28 cellular contexts compared by ENCODE assay signal in genomic region chr14:93146119-93146518, GRCh38. TPM values are rescaled to one million over a fixed set of nuclear protein-coding genes. Genes with fewer than 3 reads are reported as not detected.
DNase-seq lines count a peak whose midpoint lies in the region; ATAC-seq and TF ChIP-seq lines count a peak whose summit lies in the region.
"Had no signal": no experiment of that assay in that cellular context is flagged by ENCODE, and none has a peak within 500 bp of the region (broad histone marks: within the 10 kb centered on the region; RNA-seq: fewer than 3 reads in every experiment).

No MANE protein-coding gene starts in this region.

- H3K36me3 ChIP-seq in hepatocyte (replicated peaks; ENCODE audit: insufficient read depth, low read depth) (no peaks in the 10 kb centered on the region), spleen (no peaks in the 10 kb centered on the region)
- H3K36me3 ChIP-seq: BE2C, gastrocnemius medialis had no signal

- H3K4me1 ChIP-seq in hepatocyte (ENCODE audit: insufficient read depth) (peaks cover 9% of the 10 kb centered on the region), spleen (peaks cover 3 to 14% (median 11%) of the 10 kb centered on the region in 6 donors)
- H3K4me1 ChIP-seq: gastrocnemius medialis had no signal

- H3K9me2 ChIP-seq in hepatocyte (replicated peaks; ENCODE audit: insufficient read depth), result no peaks in the 10 kb centered on the region

- H3K36me3 Mint-ChIP-seq in activated T-cell treated with anti-CD3 and anti-CD28 coated beads, Interleukin-2, amount 50 U/mL, for 4 hours (ENCODE audit: insufficient read depth), result no peaks in the 10 kb centered on the region
- H3K36me3 Mint-ChIP-seq: mesothelial cell of epicardium; naive thymus-derived CD4-positive, alpha-beta T cell had no signal

- no peak overlapping the region for H3K4me2 ChIP-seq in hepatocyte

- no peak for TF ChIP-seq POLR2A in spleen (IDR thresholded peaks at IDR 0.05)

- no peaks in the 10 kb centered on the region for H3K9me3 ChIP-seq in hepatocyte (ENCODE audit: low read depth)
- no peaks in the 10 kb centered on the region for H3K9me3 ChIP-seq in spleen
- H3K9me3 ChIP-seq: BE2C, gastrocnemius medialis had no signal

- 54% methylated on average over 9 of the region's 9 CpGs for WGBS in hepatocyte (ENCODE audit: low lambda C conversion rate, missing lambda C conversion rate)
- WGBS in spleen, 5 donors, result 75 to 88% (median 79%) methylated on average over 9 of the region's 9 CpGs

- peak; percentile 30 to 64 for ATAC-seq in activated T-cell treated with anti-CD3 and anti-CD28 coated beads, Interleukin-2, amount 50 U/mL, for 4 hours
- ATAC-seq in GM18907 (IDR thresholded peaks at IDR 0.05; ENCODE audit: unreplicated experiment), result peak; percentile 86
- peak; percentile 55 for ATAC-seq in HG02885 (IDR thresholded peaks at IDR 0.05; ENCODE audit: poor library complexity, unreplicated experiment)
- ATAC-seq: gastrocnemius medialis; naive thymus-derived CD4-positive, alpha-beta T cell; SK-N-SH treated with all-trans-retinoic acid at 6 μM for 48 hours had no signal

- intact Hi-C loops in spleen (cut with DNase I; ENCODE audit: low total_unique reads), result no loop called here

- H3K4me3 ChIP-seq in hepatocyte (no peak overlapping the region), spleen (no peak overlapping the region)
- H3K4me3 ChIP-seq: gastrocnemius medialis had no signal

- no peaks in the 10 kb centered on the region for H3K4me1 Mint-ChIP-seq in activated T-cell treated with anti-CD3 and anti-CD28 coated beads, Interleukin-2, amount 50 U/mL, for 4 hours (ENCODE audit: low read depth)

- H3K4me3 Mint-ChIP-seq in activated T-cell treated with anti-CD3 and anti-CD28 coated beads, Interleukin-2, amount 50 U/mL, for 4 hours, result no peak overlapping the region
- H3K4me3 Mint-ChIP-seq: H9; mesothelial cell of epicardium; naive thymus-derived CD4-positive, alpha-beta T cell had no signal

- DNase-seq in activated T-cell treated with anti-CD3 and anti-CD28 coated beads, Interleukin-2, amount 50 U/mL, for 4 hours, result no peak
- no peak for DNase-seq in activated T-cell treated with anti-CD3 and anti-CD28 coated beads, Interleukin-2, amount 50 U/mL, for 1 hour
- no peak for DNase-seq in hepatocyte (ENCODE audit: low spot score)
- DNase-seq in NCI-H146 (lab: John Stamatoyannopoulos, UW), result no peak
- no peak for DNase-seq in NCI-H774 (lab: John Stamatoyannopoulos, UW)
- no peak for DNase-seq in spleen
- DNase-seq: activated CD4-positive, alpha-beta T cell treated with anti-CD3 and anti-CD28 coated beads, Interleukin-2, amount 50 U/mL, for 1 hour; activated naive CD4-positive, alpha-beta T cell treated with anti-CD3 and anti-CD28 coated beads, Interleukin-2, amount 50 U/mL, for 16 hours; anterior cingulate cortex; BE2C; cortex of kidney; gastrocnemius medialis; GDM1; H9; hypothalamus; IMR-90; naive thymus-derived CD4-positive, alpha-beta T cell; NCI-H1092 treated with DMSO at 0.1 percent for 48 hours; NCI-H1930; NCI-H2227 treated with DMSO at 0.1 percent for 48 hours; NCI-H748 treated with DMSO at 0.1 percent for 48 hours; retina; stimulated activated CD4-positive, alpha-beta T cell treated with anti-CD3 and anti-CD28 coated beads, Interleukin-2, amount 100 ng/mL, for 48 hours; stimulated activated naive CD4-positive, alpha-beta T cell had no signal

- H3K79me2 ChIP-seq in hepatocyte, result no peaks in the 10 kb centered on the region

- H3K27me3 ChIP-seq in hepatocyte, result no peaks in the 10 kb centered on the region
- no peaks in the 10 kb centered on the region for H3K27me3 ChIP-seq in spleen (replicated peaks in 1 of 7)
- H3K27me3 ChIP-seq: BE2C, gastrocnemius medialis had no signal

- H3K27ac ChIP-seq in hepatocyte, result peak overlapping the region; percentile 28
- H3K27ac ChIP-seq in spleen, result no peak overlapping the region
- H3K27ac ChIP-seq: gastrocnemius medialis had no signal

- no peaks in the 10 kb centered on the region for H3K9me3 Mint-ChIP-seq in activated T-cell treated with anti-CD3 and anti-CD28 coated beads, Interleukin-2, amount 50 U/mL, for 4 hours
- H3K9me3 Mint-ChIP-seq: H9; mesothelial cell of epicardium; naive thymus-derived CD4-positive, alpha-beta T cell had no signal

- TF ChIP-seq CTCF in hepatocyte (IDR thresholded peaks at IDR 0.05; ENCODE audit: poor library complexity), result no peak
- no peak for TF ChIP-seq CTCF in spleen (IDR thresholded peaks at IDR 0.05 in 8 of 11, conservative IDR thresholded peaks at IDR 0.05 in 3 of 11)

- H4K20me1 ChIP-seq in hepatocyte (ENCODE audit: insufficient read depth, poor library complexity, severe bottlenecking), result no peaks in the 10 kb centered on the region

- no peaks in the 10 kb centered on the region for H3K27me3 Mint-ChIP-seq in activated T-cell treated with anti-CD3 and anti-CD28 coated beads, Interleukin-2, amount 50 U/mL, for 4 hours (ENCODE audit: low read depth)

- no peak overlapping the region for H2AFZ ChIP-seq in hepatocyte

RNA-seq across cellular contexts. Expression of gene ITPK1, which starts 30.4 kb away (rescaled TPM):
- 10 to 100 TPM; 49.4 to 59.7 (median 59.1) TPM for total RNA-seq in activated T-cell treated with anti-CD3 and anti-CD28 coated beads, Interleukin-2, amount 50 U/mL, for 4 hours
- total RNA-seq in hepatocyte (55.9 and 66.7 TPM in 2 replicates), spleen (100 to 1,000 TPM in 1 of 7 donors, 10 to 100 TPM in 6; 63.8 to 123 (median 75.6) TPM)
- polyA plus RNA-seq in hepatocyte (47.4 and 49.8 TPM in 2 replicates), spleen (10 to 100 TPM; 22.9 to 46.0 (median 23.9) TPM)

RNA-seq across cellular contexts. Expression of gene MOAP1, which starts 38.6 kb away (rescaled TPM):
- total RNA-seq in activated T-cell treated with anti-CD3 and anti-CD28 coated beads, Interleukin-2, amount 50 U/mL, for 4 hours, result 10 to 100 TPM; 15.9 to 19.3 (median 16.8) TPM
- total RNA-seq in hepatocyte, result 35.5 and 36.2 TPM in 2 replicates
- 26.1 and 27.3 TPM in 2 replicates for polyA plus RNA-seq in hepatocyte
- total RNA-seq in spleen, result 10 to 100 TPM; 16.3 to 31.4 (median 28.1) TPM
- 10 to 100 TPM; 17.3 to 23.8 (median 21.5) TPM for polyA plus RNA-seq in spleen

RNA-seq across cellular contexts. Expression of gene LYSET, which starts 39.0 kb away (rescaled TPM):
- 10 to 100 TPM; 20.0 to 21.0 (median 20.7) TPM for total RNA-seq in activated T-cell treated with anti-CD3 and anti-CD28 coated beads, Interleukin-2, amount 50 U/mL, for 4 hours
- total RNA-seq in hepatocyte (17.5 and 17.8 TPM in 2 replicates), spleen (10 to 100 TPM in 5 of 7 donors, 1 to 10 TPM in 2; 8.5 to 15.7 (median 14.1) TPM)
- polyA plus RNA-seq in hepatocyte (45.4 and 53.0 TPM in 2 replicates), spleen (10 to 100 TPM; 21.8 to 29.2 (median 25.8) TPM)
